8 cellular contexts compared by ENCODE assay signal in genomic region chr19:36115453-36116343, GRCh38. TPM values are rescaled to one million over a fixed set of nuclear protein-coding genes. Genes with fewer than 3 reads are reported as not detected.
A peak's percentile ranks its signal among the peaks of the same experiment; 100 is the strongest.
DNase-seq lines count a peak whose midpoint lies in the region; ATAC-seq and TF ChIP-seq lines count a peak whose summit lies in the region.

Gene TBCB (plus strand): TSS chr19:36115468. CDS start chr19:36115561, 93 bp downstream.

- H3K4me2 ChIP-seq in KMS-11, result peak within 1 kb of the TSS; percentile 88

- no peaks in the 10 kb centered on the region for H3K9me3 ChIP-seq in liver (ENCODE audit: control insufficient read depth in 4 of 4, low read length in 3 of 4)

- peak within 1 kb of the TSS; percentile 100 for H3K27ac Mint-ChIP-seq in WTC11

- peak within 1 kb of the TSS; percentile 86 for H2AFZ ChIP-seq in KMS-11 (ENCODE audit: low read depth)

- H3K36me3 Mint-ChIP-seq in WTC11, result peaks cover 31% of the 10 kb centered on the region

- H3K27me3 Mint-ChIP-seq in WTC11 (ENCODE audit: low read depth), result peaks cover 3% of the 10 kb centered on the region

- H3K4me1 ChIP-seq in KMS-11 (ENCODE audit: low read depth, poor library complexity, severe bottlenecking) (peaks cover 12% of the 10 kb centered on the region), liver (ENCODE audit: control insufficient read depth in 4 of 4, insufficient read depth in 4 of 4, low read length in 3 of 4) (peaks cover 5 to 21% (median 17%) of the 10 kb centered on the region in 4 donors)

- ATAC-seq in GM19324 (IDR thresholded peaks at IDR 0.05; ENCODE audit: low FRiP score, unreplicated experiment) (peak; percentile 42), WTC11 (peak; percentile 12), GM19467 (IDR thresholded peaks at IDR 0.05; ENCODE audit: unreplicated experiment) (no peak)

- no peaks in the 10 kb centered on the region for H4K20me1 ChIP-seq in KMS-11 (ENCODE audit: insufficient read depth)

- H3K27me3 ChIP-seq in KMS-11 (ENCODE audit: insufficient read depth, low read depth), result no peaks in the 10 kb centered on the region
- H3K27me3 ChIP-seq in liver (ENCODE audit: control insufficient read depth in 4 of 4, insufficient read depth in 4 of 4, low read length in 3 of 4), result no peaks in the 10 kb centered on the region

- H3K36me3 ChIP-seq in KMS-11 (ENCODE audit: insufficient read depth) (peaks cover 3% of the 10 kb centered on the region; the same call in 1 of the 2 replicates), liver (ENCODE audit: control insufficient read depth in 4 of 4, insufficient read depth in 3 of 4, low read depth in 1 of 4, low read length in 3 of 4) (peaks cover 0 to 17% (median 8%) of the 10 kb centered on the region in 4 donors)

- H3K9ac ChIP-seq in KMS-11, result peak within 1 kb of the TSS; percentile 65
- peak within 1 kb of the TSS; percentile 93 to 94 for H3K9ac ChIP-seq in liver (ENCODE audit: low read depth in 1 of 2, low read length in 2 of 2)

- POLR2A ChIA-PET in WTC11 (lab: Charles Lee), result interaction anchor here (1.0 to 1.5 kb wide), 2 partner anchors 13 to 62 kb away, joined by 6 to 7 read pairs; partner anchors contain the start of gene THAP8

- peak within 1 kb of the TSS; percentile 95 for H3K4me3 Mint-ChIP-seq in WTC11

- no peak for TF ChIP-seq RAD21 in liver (IDR thresholded peaks at IDR 0.05)

- H3K4me3 ChIP-seq in AG10803 (ENCODE audit: low read length) (peak within 1 kb of the TSS; percentile 97), KMS-11 (IDR thresholded peaks at IDR 0.05; ENCODE audit: insufficient read depth, low read depth, low read length) (no peak within 1 kb of the TSS), liver (ENCODE audit: low read depth in 1 of 3, low read length in 3 of 3) (peak within 1 kb of the TSS; percentile 78 to 99 (median 97))

- peaks cover 40% of the 10 kb centered on the region for H3K4me1 Mint-ChIP-seq in WTC11

- WGBS in liver, result 9% methylated on average over 59 of the region's 59 CpGs

- CTCF ChIA-PET in WTC11 (lab: Charles Lee), result interaction anchor here (0.7 to 2.8 kb wide), 4 partner anchors 9 to 138 kb away, joined by 3 to 28 read pairs (median 3); no protein-coding TSS in a partner anchor

- DNase-seq in AG10803 (ENCODE audit: low read depth), result peak; percentile 30
- peak; percentile 78 for DNase-seq in WTC11 (ENCODE audit: low spot score)
- peak in 5 of 61 donors; percentile 36 to 83 (median 79) for DNase-seq in caudate nucleus (lab: John Stamatoyannopoulos, UW)
- peak in 2 of 3 donors; percentile 79 to 94 for DNase-seq in stimulated activated CD4-positive, alpha-beta T cell treated with anti-CD3 and anti-CD28 coated beads, TNF-alpha, amount 100 ng/mL, for 48 hours (ENCODE audit: low read depth in 3 of 3)

- no peaks in the 10 kb centered on the region for H3K9me3 Mint-ChIP-seq in WTC11

- no peaks in the 10 kb centered on the region; the same call in 1 of the 2 replicates for H3K79me2 ChIP-seq in KMS-11 (ENCODE audit: insufficient read depth, low read depth)

- peak within 1 kb of the TSS; percentile 67 for H3K27ac ChIP-seq in KMS-11
- H3K27ac ChIP-seq in caudate nucleus (ENCODE audit: low read depth, low read length), result peak within 1 kb of the TSS; percentile 92
- H3K27ac ChIP-seq in liver (ENCODE audit: low read depth in 1 of 2, low read length in 2 of 2), result peak within 1 kb of the TSS; percentile 81 to 87

- TF ChIP-seq CTCF in AG10803 (conservative IDR thresholded peaks at IDR 0.05; ENCODE audit: low read length) (no peak), KMS-11 (conservative IDR thresholded peaks at IDR 0.05; ENCODE audit: low read depth, low read length) (no peak), WTC11 (IDR thresholded peaks at IDR 0.05) (no peak), liver (IDR thresholded peaks at IDR 0.05; ENCODE audit: low read depth, low read length, missing input control) (no peak)

TF ChIP-seq in WTC11, 78 proteins besides CTCF, POLR2A, EP300 and RAD21 (continues in another document):
- TF ChIP-seq HMGA2 (CRISPR knock-in tag; IDR thresholded peaks at IDR 0.05) (no peak), ATF2 (CRISPR knock-in tag; IDR thresholded peaks at IDR 0.05; ENCODE audit: borderline replicate concordance, low read depth) (no peak), ESRRA (CRISPR knock-in tag; IDR thresholded peaks at IDR 0.05; ENCODE audit: borderline replicate concordance) (0 out of 2 replicates have a peak, but pooled peaks have one; percentile 12), CREM (CRISPR knock-in tag; IDR thresholded peaks at IDR 0.05) (no peak), NFATC4 (CRISPR knock-in tag; IDR thresholded peaks at IDR 0.05) (no peak), ERG (CRISPR knock-in tag; IDR thresholded peaks at IDR 0.05) (no peak)

TF ChIP-seq in liver, 16 proteins besides CTCF, POLR2A, EP300 and RAD21:
- TF ChIP-seq SP1 (IDR thresholded peaks at IDR 0.05) (peak; percentile 47), EGR1 (IDR thresholded peaks at IDR 0.05; ENCODE audit: low read depth in 2 of 2) (no peak)

RNA-seq across cellular contexts. Expression of gene TBCB, which starts in this region (rescaled TPM):
- total RNA-seq in WTC11 (2021), result 170 to 187 TPM (median 182 TPM) in 3 replicates
- total RNA-seq in liver, result 10 to 100 TPM; 29.8 to 43.2 TPM
- polyA plus RNA-seq in liver, result 10 to 100 TPM; 36.4 to 61.3 TPM
